In genomic region chr7:6151994-6152735, GRCh38 we compare ENCODE assay signal across 37 cellular contexts.
"Had no signal": no experiment of that assay in that cellular context is flagged by ENCODE, and none has a peak within 500 bp of the region (broad histone marks: within the 10 kb centered on the region; RNA-seq: fewer than 3 reads in every experiment).

No MANE protein-coding gene starts in this region.

- H3K27ac Mint-ChIP-seq: activated CD4-positive, alpha-beta T cell treated with anti-CD3 and anti-CD28 coated beads for 36 hours; activated CD4-positive, alpha-beta T cell treated with anti-CD3 and anti-CD28 coated beads, Interleukin-2, amount 10 ng/mL, durations not matched to agents 7 days and 5 days; activated CD8-positive, alpha-beta T cell treated with anti-CD3 and anti-CD28 coated beads, Interleukin-2, amount 10 ng/mL, durations not matched to agents 7 days and 5 days; activated naive CD4-positive, alpha-beta T cell treated with anti-CD3 and anti-CD28 coated beads, Interleukin-2, amount 50 U/mL, for 24 hours; activated naive CD8-positive, alpha-beta T cell treated with anti-CD3 and anti-CD28 coated beads, Interleukin-2, amount 10 ng/mL, durations not matched to agents 7 days and 5 days; activated T-helper 2 cell treated with anti-CD3 and anti-CD28 coated beads, Interferon-gamma antibody, Interleukin-2, Interleukin-4, amounts not matched to agents 10 μg/mL and 5 μg/mL and 100 μg/mL, durations not matched to agents 14 hours and 24 hours and 36 hours; WTC11 had no signal

- FAIRE-seq: TTC549 had no signal

- H3K4me3 ChIP-seq: ascending aorta, cardiac muscle cell, Peyer's patch, SJCRH30, SK-N-MC had no signal

- H3K27me3 ChIP-seq: ascending aorta, cardiac muscle cell, Peyer's patch, SJCRH30 had no signal

- H3K9me3 ChIP-seq: ascending aorta, Peyer's patch, SJCRH30 had no signal

- ATAC-seq: activated CD4-positive, alpha-beta T cell treated with anti-CD3 and anti-CD28 coated beads for 36 hours; activated CD4-positive, CD25-positive, alpha-beta regulatory T cell treated with anti-CD3 and anti-CD28 coated beads, Interleukin-2, amount 50 U/mL, for 24 hours; activated CD8-positive, alpha-beta T cell treated with anti-CD3 and anti-CD28 coated beads, Interleukin-2, amount 10 ng/mL, durations not matched to agents 7 days and 5 days; PC-3; WTC11 had no signal

- H3K4me1 ChIP-seq: ascending aorta, Peyer's patch, SJCRH30 had no signal

- H3K27me3 Mint-ChIP-seq: activated CD4-positive, alpha-beta T cell treated with anti-CD3 and anti-CD28 coated beads for 36 hours; activated CD4-positive, alpha-beta T cell treated with anti-CD3 and anti-CD28 coated beads, Interleukin-2, amount 10 ng/mL, durations not matched to agents 7 days and 5 days; activated naive CD4-positive, alpha-beta T cell treated with anti-CD3 and anti-CD28 coated beads, Interleukin-2, amount 50 U/mL, for 24 hours; activated naive CD8-positive, alpha-beta T cell treated with anti-CD3 and anti-CD28 coated beads, Interleukin-2, amount 10 ng/mL, durations not matched to agents 7 days and 5 days; activated T-cell treated with anti-CD3 and anti-CD28 coated beads, Interleukin-2, amount 50 U/mL, for 24 hours; central memory CD8-positive, alpha-beta T cell had no signal

- H3K4me3 Mint-ChIP-seq: activated CD4-positive, alpha-beta T cell treated with anti-CD3 and anti-CD28 coated beads for 36 hours; activated CD4-positive, alpha-beta T cell treated with anti-CD3 and anti-CD28 coated beads, Interleukin-2, amount 10 ng/mL, durations not matched to agents 7 days and 5 days; activated CD8-positive, alpha-beta T cell treated with anti-CD3 and anti-CD28 coated beads, Interleukin-2, amount 10 ng/mL, durations not matched to agents 7 days and 5 days; activated naive CD4-positive, alpha-beta T cell treated with anti-CD3 and anti-CD28 coated beads, Interleukin-2, amount 50 U/mL, for 24 hours; activated naive CD8-positive, alpha-beta T cell treated with anti-CD3 and anti-CD28 coated beads, Interleukin-2, amount 10 ng/mL, durations not matched to agents 7 days and 5 days; activated T-cell treated with anti-CD3 and anti-CD28 coated beads, Interleukin-2, amount 50 U/mL, for 24 hours; central memory CD8-positive, alpha-beta T cell; T-helper 2 cell treated with Interferon-gamma antibody and Interleukin-4, amounts not matched to agents 5 μg/mL and 100 μg/mL, for 36 hours; WTC11 had no signal

- DNase-seq: activated CD4-positive, alpha-beta T cell treated with anti-CD3 and anti-CD28 coated beads for 36 hours; activated CD4-positive, alpha-beta T cell treated with anti-CD3 and anti-CD28 coated beads, Interleukin-2, amount 10 ng/mL, durations not matched to agents 7 days and 5 days; activated CD4-positive, alpha-beta T cell treated with anti-CD3 and anti-CD28 coated beads, Interleukin-2, amount 50 U/mL, for 48 hours; activated CD8-positive, alpha-beta T cell treated with anti-CD3 and anti-CD28 coated beads, Interleukin-2, amount 10 ng/mL, durations not matched to agents 7 days and 5 days; activated gamma-delta T cell; activated naive CD4-positive, alpha-beta T cell treated with Interleukin-2 at 50 U/mL for 16 hours; activated naive CD8-positive, alpha-beta T cell treated with anti-CD3 and anti-CD28 coated beads, Interleukin-2, amount 10 ng/mL, durations not matched to agents 7 days and 5 days; activated T-cell treated with anti-CD3 and anti-CD28 coated beads, Interleukin-2, amount 50 U/mL, for 24 hours; amygdala; Kasumi-1; KG1; MM.1S; MV-4-11; NCI-H1092; NCI-H146; NCI-H187; NCI-H2029 treated with DMSO at 0.1 percent for 48 hours; NCI-H2107; NCI-H2171; NCI-H510A; NCI-H526; NCI-H748 treated with DMSO at 0.1 percent for 48 hours; NK-92 treated with Interleukin-12 subunit alpha and Interleukin-12 subunit beta, amount 100 ng/mL, for 24 hours; PC-3; Peyer's patch; SHP77; SJCRH30 had no signal

- H3K27ac ChIP-seq: ascending aorta, cardiac muscle cell, Peyer's patch, SJCRH30, SK-N-MC had no signal

- H3K9me3 Mint-ChIP-seq: activated CD4-positive, alpha-beta T cell treated with anti-CD3 and anti-CD28 coated beads, Interleukin-2, amount 10 ng/mL, durations not matched to agents 7 days and 5 days; activated naive CD4-positive, alpha-beta T cell treated with anti-CD3 and anti-CD28 coated beads, Interleukin-2, amount 50 U/mL, for 24 hours; activated naive CD8-positive, alpha-beta T cell treated with anti-CD3 and anti-CD28 coated beads, Interleukin-2, amount 10 ng/mL, durations not matched to agents 7 days and 5 days; activated T-cell treated with anti-CD3 and anti-CD28 coated beads, Interleukin-2, amount 50 U/mL, for 24 hours; activated T-helper 2 cell treated with anti-CD3 and anti-CD28 coated beads, Interferon-gamma antibody, Interleukin-2, Interleukin-4, amounts not matched to agents 10 μg/mL and 5 μg/mL and 100 μg/mL, durations not matched to agents 14 hours and 24 hours and 36 hours; central memory CD8-positive, alpha-beta T cell; T-helper 2 cell treated with Interferon-gamma antibody and Interleukin-4, amounts not matched to agents 5 μg/mL and 100 μg/mL, for 36 hours; WTC11 had no signal

- H3K4me1 Mint-ChIP-seq: activated CD4-positive, alpha-beta T cell treated with anti-CD3 and anti-CD28 coated beads for 36 hours; activated CD4-positive, alpha-beta T cell treated with anti-CD3 and anti-CD28 coated beads, Interleukin-2, amount 10 ng/mL, durations not matched to agents 7 days and 5 days; activated naive CD4-positive, alpha-beta T cell treated with anti-CD3 and anti-CD28 coated beads, Interleukin-2, amount 50 U/mL, for 24 hours; activated naive CD8-positive, alpha-beta T cell treated with anti-CD3 and anti-CD28 coated beads, Interleukin-2, amount 10 ng/mL, durations not matched to agents 7 days and 5 days; central memory CD8-positive, alpha-beta T cell; WTC11 had no signal
